ENCODE assay signal across 10 cellular contexts in genomic region chr17:83195330-83196087, GRCh38.
DNase-seq lines count a peak whose midpoint lies in the region; ATAC-seq and TF ChIP-seq lines count a peak whose summit lies in the region.
"Had no signal": no experiment of that assay in that cellular context is flagged by ENCODE, and none has a peak within 500 bp of the region (broad histone marks: within the 10 kb centered on the region; RNA-seq: fewer than 3 reads in every experiment).

No MANE protein-coding gene starts in this region.

- CTCF ChIA-PET in CD4-positive, alpha-beta memory T cell (lab: Charles Lee; ENCODE audit: partially characterized antibody): no interaction called here

- peak; percentile 93 for DNase-seq in AG10803 (ENCODE audit: low read depth)
- peak; percentile 100 for DNase-seq in MG63
- peak; percentile 97 for DNase-seq in fibroblast of gingiva (ENCODE audit: low read depth)
- DNase-seq in osteoblast (ENCODE audit: insufficient read length, low spot score, missing footprints): peak; percentile 98
- no peak for DNase-seq in NCI-H1417 treated with DMSO at 0.1 percent for 48 hours (lab: John Stamatoyannopoulos, UW)
- DNase-seq in NCI-H1694 (lab: John Stamatoyannopoulos, UW): no peak
- no peak for DNase-seq in CD4-positive, alpha-beta memory T cell
- DNase-seq: NCI-H146; stimulated activated naive B cell treated with anti-CD40 and anti-IgM and Interleukin-4, amounts not matched to agents 10 μg/mL and 1 μg/mL and 100 μg/mL, for 72 hours had no signal

- H3K27me3 ChIP-seq in MG63 (no peaks in the 10 kb centered on the region), osteoblast (ENCODE audit: insufficient read depth, low read length) (no peaks in the 10 kb centered on the region)
- no peaks in the 10 kb centered on the region for H3K27me3 ChIP-seq in CD4-positive, alpha-beta memory T cell (ENCODE audit: insufficient read depth, low read length)

- H3K4me1 Mint-ChIP-seq in CD4-positive, alpha-beta memory T cell: peaks cover 14 to 31% (median 17%) of the 10 kb centered on the region in 4 donors

- no peak overlapping the region for H3K4me3 Mint-ChIP-seq in CD4-positive, alpha-beta memory T cell

- H3K9me3 ChIP-seq in MG63 (peaks cover 13% of the 10 kb centered on the region), osteoblast (ENCODE audit: low read depth, low read length) (no peaks in the 10 kb centered on the region)
- no peaks in the 10 kb centered on the region for H3K9me3 ChIP-seq in CD4-positive, alpha-beta memory T cell (ENCODE audit: control insufficient read depth in 1 of 2, low read length in 2 of 2)

- H3K4me1 ChIP-seq in osteoblast (ENCODE audit: insufficient read depth, low read length): peaks cover 65% of the 10 kb centered on the region
- H3K4me1 ChIP-seq in CD4-positive, alpha-beta memory T cell (ENCODE audit: insufficient read depth, low read length): peaks cover 33% of the 10 kb centered on the region

- no peaks in the 10 kb centered on the region for H3K27me3 Mint-ChIP-seq in CD4-positive, alpha-beta memory T cell

- H3K79me2 ChIP-seq in osteoblast (ENCODE audit: insufficient read depth, low read length): no peaks in the 10 kb centered on the region

- peak overlapping the region; percentile 37 for H3K4me2 ChIP-seq in osteoblast (ENCODE audit: insufficient read depth, low read length)

- H3K36me3 ChIP-seq in MG63 (peaks cover 7% of the 10 kb centered on the region), osteoblast (ENCODE audit: insufficient read depth, low read length) (no peaks in the 10 kb centered on the region)
- H3K36me3 ChIP-seq in CD4-positive, alpha-beta memory T cell (ENCODE audit: insufficient read depth, low read length): no peaks in the 10 kb centered on the region

- POLR2A ChIA-PET in CD4-positive, alpha-beta memory T cell (lab: Charles Lee; ENCODE audit: partially characterized antibody): no interaction called here

- intact Hi-C loops in CD4-positive, alpha-beta memory T cell (cut with micrococcal nuclease): no loop called here

- H4K20me1 ChIP-seq in osteoblast (ENCODE audit: insufficient read depth, low read length): no peaks in the 10 kb centered on the region

- H3K27ac Mint-ChIP-seq in CD4-positive, alpha-beta memory T cell: no peak overlapping the region
- H3K27ac Mint-ChIP-seq: stimulated activated naive B cell treated with anti-CD40 and anti-IgM and Interleukin-4, amounts not matched to agents 10 μg/mL and 1 μg/mL and 100 μg/mL, for 72 hours had no signal

- no peaks in the 10 kb centered on the region for H3K9me3 Mint-ChIP-seq in CD4-positive, alpha-beta memory T cell
- H3K9me3 Mint-ChIP-seq: stimulated activated naive B cell treated with anti-CD40 and anti-IgM and Interleukin-4, amounts not matched to agents 10 μg/mL and 1 μg/mL and 100 μg/mL, for 72 hours had no signal

- peak overlapping the region; percentile 83 for H3K27ac ChIP-seq in osteoblast (ENCODE audit: low read depth, low read length)
- H3K27ac ChIP-seq in CD4-positive, alpha-beta memory T cell (ENCODE audit: low read depth, low read length): no peak overlapping the region

- H3K4me3 ChIP-seq in AG10803 (ENCODE audit: low read length): peak overlapping the region; percentile 22
- H3K4me3 ChIP-seq in MG63: peak overlapping the region; percentile 13
- peak overlapping the region; percentile 6 for H3K4me3 ChIP-seq in osteoblast (ENCODE audit: insufficient read depth, low read length)
- no peak overlapping the region for H3K4me3 ChIP-seq in CD4-positive, alpha-beta memory T cell (ENCODE audit: low read length in 2 of 2)

- ATAC-seq in HG02870 (IDR thresholded peaks at IDR 0.05; ENCODE audit: unreplicated experiment): no peak
- ATAC-seq: stimulated activated naive B cell treated with anti-CD40 and anti-IgM and Interleukin-4, amounts not matched to agents 10 μg/mL and 1 μg/mL and 100 μg/mL, for 72 hours had no signal

- H2AFZ ChIP-seq in osteoblast (ENCODE audit: low read length): no peak overlapping the region

- TF ChIP-seq CTCF in AG10803 (conservative IDR thresholded peaks at IDR 0.05; ENCODE audit: low read length): peak; percentile 28
- TF ChIP-seq CTCF in osteoblast (IDR thresholded peaks at IDR 0.05; ENCODE audit: extremely low read depth, low read depth, low read length): peak; percentile 21

- H3K36me3 Mint-ChIP-seq in CD4-positive, alpha-beta memory T cell: no peaks in the 10 kb centered on the region
- H3K36me3 Mint-ChIP-seq: stimulated activated naive B cell treated with anti-CD40 and anti-IgM and Interleukin-4, amounts not matched to agents 10 μg/mL and 1 μg/mL and 100 μg/mL, for 72 hours had no signal

Comparison
In these comparisons a context has a peak if more than half of its experiments do, and no peak if none do; other contexts are left out.
1. DNase-seq: peak in AG10803 (single experiment), MG63 (single experiment), fibroblast of gingiva (single experiment) and osteoblast (single experiment); none in NCI-H1417 treated with DMSO at 0.1 percent for 48 hours (single experiment), NCI-H1694 (single experiment) and CD4-positive, alpha-beta memory T cell (0 of 5).
2. H3K4me3 ChIP-seq: peak in AG10803 (single experiment), MG63 (single experiment) and osteoblast (single experiment); none in CD4-positive, alpha-beta memory T cell (0 of 2).